17 cellular contexts compared by ENCODE assay signal in genomic region chr1:33177996-33178540, GRCh38. TPM values are rescaled to one million over a fixed set of nuclear protein-coding genes. Genes with fewer than 3 reads are reported as not detected.
DNase-seq lines count a peak whose midpoint lies in the region; ATAC-seq and TF ChIP-seq lines count a peak whose summit lies in the region.
"Had no signal": no experiment of that assay in that cellular context is flagged by ENCODE, and none has a peak within 500 bp of the region (broad histone marks: within the 10 kb centered on the region; RNA-seq: fewer than 3 reads in every experiment).

No MANE protein-coding gene starts in this region.

- no peak overlapping the region for H2BK15ac ChIP-seq in neuronal stem cell (ENCODE audit: low read length)

- POLR2A ChIA-PET in CD4-positive, alpha-beta T cell (lab: Charles Lee), result no interaction called here

- H3K4me3 Mint-ChIP-seq in CD4-positive, alpha-beta T cell, result peak overlapping the region; percentile 77
- no peak overlapping the region for H3K4me3 Mint-ChIP-seq in central memory CD8-positive, alpha-beta T cell
- H3K4me3 Mint-ChIP-seq in stimulated activated effector memory CD8-positive, alpha-beta T cell treated with anti-CD3 and anti-CD28 coated beads, Interleukin-12 subunit alpha, Interleukin-12 subunit beta, amount 100 ng/mL, for 72 hours, result no peak overlapping the region

- H2BK120ac ChIP-seq in neuronal stem cell (ENCODE audit: low read depth, low read length), result no peak overlapping the region

- no peak for ATAC-seq in CD4-positive, alpha-beta T cell (ENCODE audit: poor library complexity)
- ATAC-seq in central memory CD8-positive, alpha-beta T cell (replicated peaks; ENCODE audit: extremely low read depth, poor library complexity, severe bottlenecking), result no peak
- no peak for ATAC-seq in stimulated activated effector memory CD8-positive, alpha-beta T cell treated with anti-CD3 and anti-CD28 coated beads, Interleukin-12 subunit alpha, Interleukin-12 subunit beta, amount 100 ng/mL, for 72 hours
- no peak for ATAC-seq in HG02678 (IDR thresholded peaks at IDR 0.05; ENCODE audit: unreplicated experiment)
- ATAC-seq: HCT116 had no signal

- no peaks in the 10 kb centered on the region for H3K27me3 Mint-ChIP-seq in CD4-positive, alpha-beta T cell
- no peaks in the 10 kb centered on the region for H3K27me3 Mint-ChIP-seq in central memory CD8-positive, alpha-beta T cell

- H3K9me3 Mint-ChIP-seq in CD4-positive, alpha-beta T cell, result no peaks in the 10 kb centered on the region
- H3K9me3 Mint-ChIP-seq in central memory CD8-positive, alpha-beta T cell, result no peaks in the 10 kb centered on the region
- H3K9me3 Mint-ChIP-seq in stimulated activated effector memory CD8-positive, alpha-beta T cell treated with anti-CD3 and anti-CD28 coated beads, Interleukin-12 subunit alpha, Interleukin-12 subunit beta, amount 100 ng/mL, for 72 hours, result no peaks in the 10 kb centered on the region

- H2AK5ac ChIP-seq in neuronal stem cell (ENCODE audit: low read depth, low read length), result no peak overlapping the region

- intact Hi-C loops in CD4-positive, alpha-beta T cell (cut with DNase I, micrococcal nuclease), result no loop called here

- H3K4me1 Mint-ChIP-seq in CD4-positive, alpha-beta T cell (ENCODE audit: low read depth), result peaks cover 34% of the 10 kb centered on the region
- H3K4me1 Mint-ChIP-seq in central memory CD8-positive, alpha-beta T cell, result peaks cover 50% of the 10 kb centered on the region
- peaks cover 42% of the 10 kb centered on the region for H3K4me1 Mint-ChIP-seq in stimulated activated effector memory CD8-positive, alpha-beta T cell treated with anti-CD3 and anti-CD28 coated beads, Interleukin-12 subunit alpha, Interleukin-12 subunit beta, amount 100 ng/mL, for 72 hours

- no peak overlapping the region for H3K4me2 ChIP-seq in neuronal stem cell (ENCODE audit: insufficient read depth, low read length, poor library complexity, severe bottlenecking)

- CTCF ChIA-PET in CD4-positive, alpha-beta T cell (lab: Charles Lee), result no interaction called here

- no peak overlapping the region for H3K4me3 ChIP-seq in neuronal stem cell (ENCODE audit: low read length in 2 of 2)

- H3K27ac Mint-ChIP-seq in CD4-positive, alpha-beta T cell, result no peak overlapping the region
- peak overlapping the region; percentile 39 for H3K27ac Mint-ChIP-seq in central memory CD8-positive, alpha-beta T cell (ENCODE audit: low read depth)
- no peak overlapping the region for H3K27ac Mint-ChIP-seq in stimulated activated effector memory CD8-positive, alpha-beta T cell treated with anti-CD3 and anti-CD28 coated beads, Interleukin-12 subunit alpha, Interleukin-12 subunit beta, amount 100 ng/mL, for 72 hours

- no peak overlapping the region for H3K9ac ChIP-seq in neuronal stem cell (ENCODE audit: low read depth, low read length, poor library complexity)

- H3K4ac ChIP-seq in neuronal stem cell (ENCODE audit: low read length), result no peak overlapping the region

- H3K9me3 ChIP-seq in CD4-positive, alpha-beta T cell (ENCODE audit: control insufficient read depth, low read length), result no peaks in the 10 kb centered on the region
- peaks cover 0 to 1% of the 10 kb centered on the region in 2 donors for H3K9me3 ChIP-seq in neuronal stem cell (replicated peaks in 1 of 2; ENCODE audit: control insufficient read depth in 2 of 2, insufficient read depth in 1 of 2, low read depth in 1 of 2, low read length in 2 of 2)

- no peak overlapping the region for H3K18ac ChIP-seq in neuronal stem cell (ENCODE audit: low read length)

- H2BK5ac ChIP-seq in neuronal stem cell (ENCODE audit: low read length), result no peak overlapping the region

- no peak overlapping the region for H3K27ac ChIP-seq in CD4-positive, alpha-beta T cell (ENCODE audit: low read depth, low read length)
- no peak overlapping the region for H3K27ac ChIP-seq in neuronal stem cell (replicated peaks; ENCODE audit: low read length)

- H3K4me1 ChIP-seq in neuronal stem cell (ENCODE audit: control insufficient read depth in 2 of 2, insufficient read depth in 1 of 2, low read depth in 1 of 2, low read length in 2 of 2), result peaks cover 13 to 15% of the 10 kb centered on the region in 2 donors

- WGBS in neuronal stem cell (ENCODE audit: extremely low coverage in 2 of 2, insufficient read length in 2 of 2, insufficient replicate concordance in 1 of 2), 2 donors, result no CpG with 5 or more reads among the region's 3 CpGs

- TF ChIP-seq CTCF in CD4-positive, alpha-beta T cell (IDR thresholded peaks at IDR 0.05), result no peak

- peaks cover 0 to 56% of the 10 kb centered on the region in 2 donors for H3K36me3 ChIP-seq in neuronal stem cell (replicated peaks in 1 of 2; ENCODE audit: control insufficient read depth in 2 of 2, insufficient read depth in 2 of 2, low read length in 2 of 2)

- H3K79me1 ChIP-seq in neuronal stem cell (ENCODE audit: low read depth, low read length), result no peaks in the 10 kb centered on the region

- H4K91ac ChIP-seq in neuronal stem cell (ENCODE audit: low read depth, low read length, poor library complexity), result no peak overlapping the region

- no peaks in the 10 kb centered on the region for H3K27me3 ChIP-seq in CD4-positive, alpha-beta T cell (ENCODE audit: control insufficient read depth, insufficient read depth, low read length)
- no peaks in the 10 kb centered on the region for H3K27me3 ChIP-seq in neuronal stem cell (ENCODE audit: control insufficient read depth in 3 of 3, insufficient read depth in 3 of 3, low read depth in 1 of 3, low read length in 3 of 3)

- peaks cover 16% of the 10 kb centered on the region for H3K36me3 Mint-ChIP-seq in CD4-positive, alpha-beta T cell (ENCODE audit: low read depth)
- H3K36me3 Mint-ChIP-seq in central memory CD8-positive, alpha-beta T cell (ENCODE audit: insufficient read depth), result peaks cover 9% of the 10 kb centered on the region
- H3K36me3 Mint-ChIP-seq in stimulated activated effector memory CD8-positive, alpha-beta T cell treated with anti-CD3 and anti-CD28 coated beads, Interleukin-12 subunit alpha, Interleukin-12 subunit beta, amount 100 ng/mL, for 72 hours, result no peaks in the 10 kb centered on the region

- H3K14ac ChIP-seq in neuronal stem cell (ENCODE audit: low read length), result no peak overlapping the region

- H4K8ac ChIP-seq in neuronal stem cell (ENCODE audit: low read depth, low read length), result no peak overlapping the region

- DNase-seq in CD4-positive, alpha-beta T cell, result no peak
- DNase-seq in NCI-H1694 treated with DMSO at 0.1 percent for 48 hours (lab: John Stamatoyannopoulos, UW) (peak; percentile 49), neuronal stem cell (ENCODE audit: low spot score) (no peak), SW480 (ENCODE audit: low spot score) (no peak), NCI-H526 treated with DMSO at 0.1 percent for 48 hours (lab: John Stamatoyannopoulos, UW) (no peak)
- no peak for DNase-seq in central memory CD8-positive, alpha-beta T cell (ENCODE audit: low spot score in 2 of 2)
- DNase-seq in stimulated activated effector memory CD8-positive, alpha-beta T cell treated with anti-CD3 and anti-CD28 coated beads, Interleukin-12 subunit alpha, Interleukin-12 subunit beta, amount 100 ng/mL, for 72 hours (ENCODE audit: low spot score in 2 of 2), result no peak
- DNase-seq: AML-193, DMS79, IMR-90, NCI-H1436, NCI-H2081 treated with DMSO at 0.1 percent for 48 hours, NCI-H226, NCI-H774, SIG-M5 had no signal

- peak overlapping the region; percentile 27 for H3K23ac ChIP-seq in neuronal stem cell (ENCODE audit: low read depth, low read length, poor library complexity)

- H2AFZ ChIP-seq in neuronal stem cell (ENCODE audit: low read length), result no peak overlapping the region

- no peak overlapping the region for H2BK12ac ChIP-seq in neuronal stem cell (ENCODE audit: low read length)

RNA-seq across cellular contexts. Expression of gene TRIM62, which starts 3.8 kb away (rescaled TPM):
- 10 to 100 TPM; 18.9 to 23.0 TPM for total RNA-seq in CD4-positive, alpha-beta T cell
- polyA plus RNA-seq in neuronal stem cell (2013, experiment 1 of 2), result 3.4 TPM
- 3.4 TPM for polyA plus RNA-seq in neuronal stem cell (2013, experiment 2 of 2)
